Comparison of ENCODE assay signal across 8 cellular contexts in genomic region chr18:36187138-36187825, GRCh38. TPM values are rescaled to one million over a fixed set of nuclear protein-coding genes. Genes with fewer than 3 reads are reported as not detected.
DNase-seq lines count a peak whose midpoint lies in the region; ATAC-seq and TF ChIP-seq lines count a peak whose summit lies in the region.

Gene MOCOS, plus strand, starts transcription at chr18:36187497. Its CDS starts 43 bp downstream, at chr18:36187540.

- DNase-seq in DMS53 treated with DMSO at 0.1 percent for 48 hours (lab: John Stamatoyannopoulos, UW; ENCODE audit: unreplicated experiment) (peak; percentile 46), lung (ENCODE audit: low spot score) (peak; percentile 84), SHP77 (lab: John Stamatoyannopoulos, UW) (no peak)
- peak; percentile 67 for DNase-seq in activated CD4-positive, CD25-positive, alpha-beta regulatory T cell treated with anti-CD3 and anti-CD28 coated beads, Interleukin-2, amount 50 U/mL, for 72 hours
- peak; percentile 15 for DNase-seq in effector CD4-positive, alpha-beta T cell
- peak; percentile 45 to 74 for DNase-seq in stimulated activated effector memory CD8-positive, alpha-beta T cell treated with anti-CD3 and anti-CD28 coated beads, Interleukin-12 subunit alpha, Interleukin-12 subunit beta, amount 100 ng/mL, for 72 hours (ENCODE audit: low spot score in 2 of 2)

- H3K36me3 Mint-ChIP-seq in stimulated activated effector memory CD8-positive, alpha-beta T cell treated with anti-CD3 and anti-CD28 coated beads, Interleukin-12 subunit alpha, Interleukin-12 subunit beta, amount 100 ng/mL, for 72 hours = no peaks in the 10 kb centered on the region

- H3K36me3 ChIP-seq in lung (ENCODE audit: control insufficient read depth in 2 of 2, insufficient read depth in 2 of 2, low read length in 2 of 2) = no peaks in the 10 kb centered on the region

- H3K9me3 Mint-ChIP-seq in stimulated activated effector memory CD8-positive, alpha-beta T cell treated with anti-CD3 and anti-CD28 coated beads, Interleukin-12 subunit alpha, Interleukin-12 subunit beta, amount 100 ng/mL, for 72 hours = no peaks in the 10 kb centered on the region

- H3K27ac ChIP-seq in lung (ENCODE audit: low read depth in 1 of 2, low read length in 1 of 2) = peak within 1 kb of the TSS in 1 of 2 donors; percentile 68

- H3K27me3 ChIP-seq in lung (ENCODE audit: control insufficient read depth, insufficient read depth) = no peaks in the 10 kb centered on the region

- TF ChIP-seq RAD21 in Ishikawa (IDR thresholded peaks at IDR 0.05; ENCODE audit: low read depth) = no peak

- peaks cover 0 to 17% of the 10 kb centered on the region in 2 donors for H3K4me1 ChIP-seq in lung (ENCODE audit: control insufficient read depth in 2 of 2, insufficient read depth in 2 of 2, low read length in 2 of 2)

- H3K4me1 Mint-ChIP-seq in stimulated activated effector memory CD8-positive, alpha-beta T cell treated with anti-CD3 and anti-CD28 coated beads, Interleukin-12 subunit alpha, Interleukin-12 subunit beta, amount 100 ng/mL, for 72 hours = peaks cover 25% of the 10 kb centered on the region

- peak within 1 kb of the TSS; percentile 73 for H3K4me3 Mint-ChIP-seq in stimulated activated effector memory CD8-positive, alpha-beta T cell treated with anti-CD3 and anti-CD28 coated beads, Interleukin-12 subunit alpha, Interleukin-12 subunit beta, amount 100 ng/mL, for 72 hours

- no peak for TF ChIP-seq EP300 in Ishikawa (IDR thresholded peaks at IDR 0.05; ENCODE audit: borderline replicate concordance)

- ATAC-seq in GM21723 (IDR thresholded peaks at IDR 0.05; ENCODE audit: unreplicated experiment) (peak; percentile 85), lung (ENCODE audit: insufficient read depth, low FRiP score) (peak; percentile 94)
- ATAC-seq in stimulated activated effector memory CD8-positive, alpha-beta T cell treated with anti-CD3 and anti-CD28 coated beads, Interleukin-12 subunit alpha, Interleukin-12 subunit beta, amount 100 ng/mL, for 72 hours = peak; percentile 82

- H3K9me3 ChIP-seq in lung (ENCODE audit: control insufficient read depth in 2 of 2, insufficient read depth in 1 of 2, low read length in 1 of 2) = no peaks in the 10 kb centered on the region

- TF ChIP-seq CTCF in lung (IDR thresholded peaks at IDR 0.05; ENCODE audit: control extremely low read depth, extremely low read depth) = no peak

- WGBS in lung, 2 donors = 0 to 1% methylated on average over 61 to 71 of the region's 71 CpGs

- peak within 1 kb of the TSS; percentile 74 for H3K4me3 ChIP-seq in lung

- H3K27ac Mint-ChIP-seq in stimulated activated effector memory CD8-positive, alpha-beta T cell treated with anti-CD3 and anti-CD28 coated beads, Interleukin-12 subunit alpha, Interleukin-12 subunit beta, amount 100 ng/mL, for 72 hours = no peak within 1 kb of the TSS

TF ChIP-seq in Ishikawa, 13 proteins besides CTCF, POLR2A, EP300 and RAD21:
- 0 out of 2 replicates have a peak, but pooled peaks have one; percentile 8 for TF ChIP-seq TEAD4 (IDR thresholded peaks at IDR 0.05)
- peak; percentile 58; the same call in 1 of the 2 replicates for TF ChIP-seq TAF1 (IDR thresholded peaks at IDR 0.05; ENCODE audit: low read depth)
- TF ChIP-seq EGR1 (IDR thresholded peaks at IDR 0.05) = no peak
- peak; percentile 84 for TF ChIP-seq YY1 (IDR thresholded peaks at IDR 0.05; ENCODE audit: low read depth)
- no peak for TF ChIP-seq REST (IDR thresholded peaks at IDR 0.05; ENCODE audit: low read depth)
- peak; percentile 98 for TF ChIP-seq ZBTB7A (IDR thresholded peaks at IDR 0.05; ENCODE audit: low read depth)
- TF ChIP-seq MAX (IDR thresholded peaks at IDR 0.05) = peak; percentile 78; the same call in 1 of the 2 replicates
- TF ChIP-seq FOXM1 (IDR thresholded peaks at IDR 0.05; ENCODE audit: borderline replicate concordance, low read depth) = no peak

RNA-seq across cellular contexts. Expression of gene MOCOS, which starts in this region (rescaled TPM):
- total RNA-seq in lung = 1 to 10 TPM in 1 of 2 donors, under 1 TPM in 1; 0.68 to 4.0 TPM
- 1 to 10 TPM; 2.4 to 4.1 TPM for polyA plus RNA-seq in lung

Comparison
In these comparisons a context has a peak if more than half of its experiments do, and no peak if none do; other contexts are left out.
1. DNase-seq: peak in DMS53 treated with DMSO at 0.1 percent for 48 hours (single experiment), activated CD4-positive, CD25-positive, alpha-beta regulatory T cell treated with anti-CD3 and anti-CD28 coated beads, Interleukin-2, amount 50 U/mL, for 72 hours (single experiment), effector CD4-positive, alpha-beta T cell (single experiment), lung (single experiment) and stimulated activated effector memory CD8-positive, alpha-beta T cell treated with anti-CD3 and anti-CD28 coated beads, Interleukin-12 subunit alpha, Interleukin-12 subunit beta, amount 100 ng/mL, for 72 hours (2 of 2); none in SHP77 (0 of 2).
2. Peak in every context shown above with its lines, with median percentiles within 50 percentile points of each other: ATAC-seq.